In the genomic region with DNA sequence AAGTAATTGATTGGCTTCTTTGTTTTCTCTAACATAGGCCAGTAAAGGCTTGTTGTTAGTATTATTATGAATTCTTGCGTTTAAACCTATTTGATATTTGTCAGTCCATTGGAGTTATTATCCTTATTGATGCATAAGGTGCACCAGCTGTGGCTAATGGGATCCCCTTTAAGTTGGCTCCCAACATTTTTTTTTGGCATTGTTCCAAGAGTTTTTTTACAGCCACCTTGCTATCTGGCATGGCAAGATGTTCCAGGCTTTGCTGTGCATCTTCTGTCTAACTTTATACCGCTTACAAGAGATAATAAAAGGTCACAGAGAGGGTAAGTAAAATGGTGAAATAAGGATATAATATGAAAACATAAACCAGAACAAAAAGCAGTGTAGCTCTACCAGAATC, we compare ENCODE assay signal across 13 cellular contexts.
"Had no signal": no experiment of that assay in that cellular context is flagged by ENCODE, and none has a peak within 500 bp of the region (broad histone marks: within the 10 kb centered on the region; RNA-seq: fewer than 3 reads in every experiment).

No MANE protein-coding gene starts in this region.

- DNase-seq: dermis blood vessel endothelial cell; foreskin keratinocyte; left colon; left ventricle myocardium superior; mesendoderm; naive B cell; occipital lobe; pancreas; right cardiac atrium; stimulated activated CD4-positive, alpha-beta T cell treated with anti-CD3 and anti-CD28 coated beads, Interleukin-2, amount 100 ng/mL, for 48 hours; tibial artery; upper lobe of left lung; uterus had no signal
